Comparison of ENCODE assay signal across 24 cellular contexts in the genomic region with DNA sequence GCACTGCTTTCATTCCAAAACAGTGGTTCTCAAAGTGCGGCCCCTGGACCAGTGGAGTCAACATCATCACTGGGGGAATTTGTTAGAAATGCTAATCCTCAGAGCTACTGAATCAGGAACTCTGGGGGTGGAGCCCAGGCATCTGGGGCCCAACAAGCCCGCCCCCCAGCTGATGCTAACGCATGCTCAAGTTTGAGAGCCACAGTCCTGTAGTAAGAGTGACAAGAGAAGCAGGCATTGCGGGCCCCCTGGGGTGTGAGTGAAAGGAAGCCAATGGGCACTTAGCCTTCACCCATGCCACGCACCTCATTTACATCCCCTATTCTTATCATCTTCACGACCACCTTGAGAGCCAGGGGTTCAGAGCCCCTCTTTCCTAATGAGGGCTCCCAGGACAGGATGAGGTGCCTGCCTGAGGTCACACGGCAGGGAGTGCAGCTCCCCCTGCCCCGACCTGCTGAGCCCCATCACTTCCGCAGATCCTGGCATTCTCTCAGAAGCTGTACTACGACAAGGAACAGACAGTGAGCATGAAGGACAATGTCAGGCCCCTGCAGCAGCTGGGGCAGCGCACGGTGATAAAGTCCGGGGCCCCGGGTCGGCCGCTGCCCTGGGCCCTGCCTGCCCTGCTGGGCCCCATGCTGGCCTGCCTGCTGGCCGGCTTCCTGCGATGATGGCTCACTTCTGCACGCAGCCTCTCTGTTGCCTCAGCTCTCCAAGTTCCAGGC. TPM values are rescaled to one million over a fixed set of nuclear protein-coding genes. Genes with fewer than 3 reads are reported as not detected.
DNase-seq lines count a peak whose midpoint lies in the region; ATAC-seq, FAIRE-seq and TF ChIP-seq lines count a peak whose summit lies in the region.
"Had no signal": no experiment of that assay in that cellular context is flagged by ENCODE, and none has a peak within 500 bp of the region (broad histone marks: within the 10 kb centered on the region; RNA-seq: fewer than 3 reads in every experiment).

No MANE protein-coding gene starts in this region.

- H3K36me3 ChIP-seq in H7 (replicated peaks; ENCODE audit: control insufficient read depth, insufficient read depth, low read length) (no peaks in the 10 kb centered on the region), K562 (ENCODE audit: control insufficient read depth, insufficient read depth, low read length) (no peaks in the 10 kb centered on the region)
- H3K36me3 ChIP-seq: brain microvascular endothelial cell had no signal

- H2AFZ ChIP-seq in K562 (ENCODE audit: low read depth, low read length): no peak overlapping the region

- no peak for TF ChIP-seq CTCF in K562 (IDR thresholded peaks at IDR 0.05 in 2 of 3, conservative IDR thresholded peaks at IDR 0.05 in 1 of 3; ENCODE audit: insufficient read depth in 2 of 3, low read depth in 1 of 3, low read length in 3 of 3)

- no peak for FAIRE-seq in K562 (lab: Jason Lieb, UNC)
- FAIRE-seq: G401.6 had no signal

- H3K4me3 Mint-ChIP-seq in activated T-cell treated with anti-CD3 and anti-CD28 coated beads, Interleukin-2, amount 50 U/mL, for 24 hours: no peak overlapping the region
- H3K4me3 Mint-ChIP-seq: activated CD4-positive, alpha-beta memory T cell treated with anti-CD3 and anti-CD28 coated beads, Interleukin-2, amount 10 ng/mL, durations not matched to agents 7 days and 5 days; activated naive CD8-positive, alpha-beta T cell treated with anti-CD3 and anti-CD28 coated beads for 36 hours; activated T-cell treated with anti-CD3 and anti-CD28 coated beads, Interleukin-2, amount 50 U/mL, for 72 hours; HFFc6; memory B cell; nephron had no signal

- H3K27me3 ChIP-seq in H7 (ENCODE audit: control insufficient read depth, insufficient read depth, low read length) (no peaks in the 10 kb centered on the region; the same call in 1 of the 2 replicates), K562 (ENCODE audit: control insufficient read depth in 2 of 2, insufficient read depth in 2 of 2, low read length in 2 of 2) (peaks cover 9 to 57% of the 10 kb centered on the region in 2 experiments; a peak in 4 of 5 replicates)
- H3K27me3 ChIP-seq: brain microvascular endothelial cell, dorsolateral prefrontal cortex, testis had no signal

- POLR2A ChIA-PET in K562 (lab: Yijun Ruan, JAX): interaction anchor here (0.5 to 0.6 kb wide), 2 partner anchors 25 to 546 kb away, joined by 3 read pairs; no protein-coding TSS in a partner anchor

- TF ChIP-seq RAD21 in K562 (CRISPR knock-in tag; conservative IDR thresholded peaks at IDR 0.05 in 1 of 2, IDR thresholded peaks at IDR 0.05 in 1 of 2): no peak

- no TSS peak for BruUV-seq in K562 (replicated peaks; lab: Mats Ljungman, UMichigan)

- H3K79me2 ChIP-seq in K562 (ENCODE audit: control insufficient read depth, insufficient read depth, low read length): no peaks in the 10 kb centered on the region

- no peak overlapping the region for H3K27ac Mint-ChIP-seq in activated T-cell treated with anti-CD3 and anti-CD28 coated beads, Interleukin-2, amount 50 U/mL, for 24 hours
- H3K27ac Mint-ChIP-seq: activated CD4-positive, alpha-beta memory T cell treated with anti-CD3 and anti-CD28 coated beads, Interleukin-2, amount 10 ng/mL, durations not matched to agents 7 days and 5 days; activated naive CD8-positive, alpha-beta T cell treated with anti-CD3 and anti-CD28 coated beads for 36 hours; activated T-cell treated with anti-CD3 and anti-CD28 coated beads, Interleukin-2, amount 50 U/mL, for 72 hours; HFFc6; memory B cell; nephron had no signal

- 0 out of 3 replicates have a peak, but pooled peaks have one; percentile 11 for ATAC-seq in K562
- ATAC-seq: activated T-cell treated with anti-CD3 and anti-CD28 coated beads, Interleukin-2, amount 50 U/mL, for 72 hours had no signal

- in situ Hi-C loops in K562 (cut with MboI): no loop called here

- no peak for TF ChIP-seq POLR2A in K562 (conservative IDR thresholded peaks at IDR 0.05)

- WGBS in K562 (ENCODE audit: insufficient coverage, low coverage, missing lambda C conversion rate): 11% methylated on average over 18 of the region's 19 CpGs

- CTCF ChIA-PET in K562 (lab: Yijun Ruan, JAX; ENCODE audit: low intra/inter-chr PET ratio): no interaction called here

- H4K20me1 ChIP-seq in K562 (replicated peaks; ENCODE audit: control insufficient read depth, insufficient read depth, low read length): no peaks in the 10 kb centered on the region

- H3K9me1 ChIP-seq in K562 (ENCODE audit: control insufficient read depth, insufficient read depth, low read length): no peaks in the 10 kb centered on the region

- H3K4me1 Mint-ChIP-seq in activated T-cell treated with anti-CD3 and anti-CD28 coated beads, Interleukin-2, amount 50 U/mL, for 24 hours (ENCODE audit: low read depth): no peaks in the 10 kb centered on the region
- H3K4me1 Mint-ChIP-seq: activated naive CD8-positive, alpha-beta T cell treated with anti-CD3 and anti-CD28 coated beads for 36 hours had no signal

- no peak for TF ChIP-seq EP300 in K562 (IDR thresholded peaks at IDR 0.05; ENCODE audit: low read length)

- H3K27me3 Mint-ChIP-seq in activated T-cell treated with anti-CD3 and anti-CD28 coated beads, Interleukin-2, amount 50 U/mL, for 24 hours: peaks cover 42% of the 10 kb centered on the region

- intact Hi-C loops in K562 (cut with micrococcal nuclease): no loop called here

- no peak overlapping the region for H3K4me2 ChIP-seq in K562 (ENCODE audit: insufficient read depth, low read length)

- peaks cover 17 to 30% of the 10 kb centered on the region in 2 experiments for H3K4me1 ChIP-seq in K562 (replicated peaks in 1 of 2; ENCODE audit: control insufficient read depth in 2 of 2, insufficient read depth in 2 of 2, low read length in 2 of 2)
- H3K4me1 ChIP-seq: testis had no signal

- H3K27ac ChIP-seq in K562 (ENCODE audit: extremely low read depth, low read depth, low read length): no peak overlapping the region
- H3K27ac ChIP-seq: brain microvascular endothelial cell, testis had no signal

- H3K4me3 ChIP-seq in H7 (ENCODE audit: insufficient read depth, low read depth, low read length): no peak overlapping the region
- H3K4me3 ChIP-seq in K562: no peak overlapping the region
- H3K4me3 ChIP-seq: dorsolateral prefrontal cortex, testis had no signal

- DNase-seq in EH (ENCODE audit: low read depth): peak; percentile 37
- DNase-seq in H7: peak; percentile 79
- no peak for DNase-seq in K562 (ENCODE audit: extremely low read depth in 1 of 4, low spot score in 3 of 4)
- peak; percentile 47 for DNase-seq in iPS-NIHi7 (ENCODE audit: extremely low spot score)
- DNase-seq in activated T-cell treated with anti-CD3 and anti-CD28 coated beads, Interleukin-2, amount 50 U/mL, for 24 hours: no peak
- no peak for DNase-seq in activated CD4-positive, alpha-beta T cell treated with anti-CD3 and anti-CD28 coated beads for 1 hour
- no peak for DNase-seq in NCI-H82 treated with DMSO at 0.1 percent for 48 hours (lab: John Stamatoyannopoulos, UW; ENCODE audit: unreplicated experiment)
- no peak for DNase-seq in activated CD8-positive, alpha-beta memory T cell treated with anti-CD3 and anti-CD28 coated beads, Interleukin-2, amount 50 U/mL, for 4 hours
- DNase-seq: activated CD4-positive, alpha-beta memory T cell treated with anti-CD3 and anti-CD28 coated beads, Interleukin-2, amount 10 ng/mL, durations not matched to agents 7 days and 5 days; activated naive CD8-positive, alpha-beta T cell treated with anti-CD3 and anti-CD28 coated beads for 36 hours; activated T-cell treated with anti-CD3 and anti-CD28 coated beads, Interleukin-2, amount 50 U/mL, for 72 hours; brain microvascular endothelial cell; HFFc6; NCI-H1694 treated with DMSO at 0.1 percent for 48 hours; NCI-H226; SW 1271; testis had no signal

- H3K9ac ChIP-seq in K562 (ENCODE audit: insufficient read depth in 1 of 2, low read depth in 2 of 2, low read length in 2 of 2): no peak overlapping the region

- H3K36me3 Mint-ChIP-seq in activated T-cell treated with anti-CD3 and anti-CD28 coated beads, Interleukin-2, amount 50 U/mL, for 24 hours (ENCODE audit: low read depth): no peaks in the 10 kb centered on the region
- H3K36me3 Mint-ChIP-seq: activated naive CD8-positive, alpha-beta T cell treated with anti-CD3 and anti-CD28 coated beads for 36 hours; memory B cell had no signal

- no peaks in the 10 kb centered on the region for H3K9me3 ChIP-seq in K562 (replicated peaks; ENCODE audit: control insufficient read depth, insufficient read depth, low read depth, low read length)
- H3K9me3 ChIP-seq: Caco-2, testis had no signal

- H3K9me3 Mint-ChIP-seq in activated T-cell treated with anti-CD3 and anti-CD28 coated beads, Interleukin-2, amount 50 U/mL, for 24 hours: no peaks in the 10 kb centered on the region
- H3K9me3 Mint-ChIP-seq: activated CD4-positive, alpha-beta memory T cell treated with anti-CD3 and anti-CD28 coated beads, Interleukin-2, amount 10 ng/mL, durations not matched to agents 7 days and 5 days; activated naive CD8-positive, alpha-beta T cell treated with anti-CD3 and anti-CD28 coated beads for 36 hours; activated T-cell treated with anti-CD3 and anti-CD28 coated beads, Interleukin-2, amount 50 U/mL, for 72 hours; HFFc6; memory B cell; nephron had no signal

TF ChIP-seq in K562, 482 proteins besides CTCF, POLR2A, EP300 and RAD21 (continues in another document):
- TF ChIP-seq NRF1 (conservative IDR thresholded peaks at IDR 0.05 in 1 of 2, IDR thresholded peaks at IDR 0.05 in 1 of 2) (peak; percentile 80 to 83), BHLHE40 (IDR thresholded peaks at IDR 0.05; ENCODE audit: low read length) (no peak), NCOA6 (IDR thresholded peaks at IDR 0.05) (no peak), IFI16 (CRISPR knock-in tag; IDR thresholded peaks at IDR 0.05) (no peak), ELF1 (tag; IDR thresholded peaks at IDR 0.05) (no peak), TGIF2 (CRISPR knock-in tag; IDR thresholded peaks at IDR 0.05) (no peak)

RNA-seq across cellular contexts. Expression of a gene that starts 9.1 kb away (rescaled TPM):
- total RNA-seq in H7 (2014; rRNA removed; shearing (Covaris generic)): 0.69 and 1.8 TPM in 2 replicates
- total RNA-seq in K562 (2011; cell fraction: chromatin; rRNA removed; ENCODE audit: low replicate concordance): not detected in 2 replicates
- not detected in 2 replicates for total RNA-seq in K562 (2011; cell fraction: nucleolus; rRNA removed)
- not detected in 2 replicates for total RNA-seq in K562 (2011; cell fraction: nucleoplasm; rRNA removed)
- total RNA-seq in K562 (2014; rRNA removed) (not detected in 2 replicates), K562 (2014; rRNA removed; fragmentation: Illumina TruSeq; extraction: Trizol) (not detected in 2 replicates), K562 (2015; rRNA removed; fragmentation: Illumina TruSeq; extraction: Trizol) (not detected in 2 replicates), K562 (2021) (0.13 and 0.18 TPM in 2 replicates)
- polyA plus RNA-seq in K562 (2011; rRNA removed) (0.13 TPM in 1 of 2 replicates, not detected in the other), K562 (2014; fragmentation: Illumina TruSeq; extraction: Trizol) (not detected in 2 replicates), K562 (2014; fragmentation: Nextera tagmentation; extraction: Ambion mirVana) (not detected), K562 (2014; rRNA removed) (not detected in 2 replicates)
- polyA plus RNA-seq in K562 (2011; cell fraction: cytosol; rRNA removed): not detected in 2 replicates
- 0.24 TPM in 1 of 2 replicates, not detected in the other for polyA plus RNA-seq in K562 (2011; cell fraction: nucleus; rRNA removed)
- not detected in 2 replicates for polyA plus RNA-seq in K562 (2012)
- polyA minus RNA-seq in K562 (2011; rRNA and poly(A)+ RNA removed): not detected in 2 replicates
- polyA minus RNA-seq in K562 (2011; cell fraction: cytosol; rRNA and poly(A)+ RNA removed): not detected in 2 replicates
- not detected in 2 replicates for polyA minus RNA-seq in K562 (2011; cell fraction: nucleus; rRNA and poly(A)+ RNA removed)
- total RNA-seq: activated CD4-positive, alpha-beta memory T cell treated with anti-CD3 and anti-CD28 coated beads, Interleukin-2, amount 10 ng/mL, durations not matched to agents 7 days and 5 days; activated naive CD8-positive, alpha-beta T cell treated with anti-CD3 and anti-CD28 coated beads for 36 hours; activated T-cell treated with anti-CD3 and anti-CD28 coated beads, Interleukin-2, amount 50 U/mL, for 72 hours; Caco-2; HFFc6; M059J; RPMI7951 had no signal

Comparison
In these comparisons a context has a peak if more than half of its experiments do, and no peak if none do; other contexts are left out.
1. DNase-seq: peak in EH (single experiment), H7 (single experiment) and iPS-NIHi7 (single experiment); none in K562 (0 of 4), activated T-cell treated with anti-CD3 and anti-CD28 coated beads, Interleukin-2, amount 50 U/mL, for 24 hours (single experiment), activated CD4-positive, alpha-beta T cell treated with anti-CD3 and anti-CD28 coated beads for 1 hour (single experiment), NCI-H82 treated with DMSO at 0.1 percent for 48 hours (single experiment) and activated CD8-positive, alpha-beta memory T cell treated with anti-CD3 and anti-CD28 coated beads, Interleukin-2, amount 50 U/mL, for 4 hours (single experiment).